Comparison of ENCODE assay signal across 24 cellular contexts in genomic region chr17:19269641-19270040, GRCh38. TPM values are rescaled to one million over a fixed set of nuclear protein-coding genes. Genes with fewer than 3 reads are reported as not detected.
DNase-seq lines count a peak whose midpoint lies in the region; ATAC-seq and TF ChIP-seq lines count a peak whose summit lies in the region.
"Had no signal": no experiment of that assay in that cellular context is flagged by ENCODE, and none has a peak within 500 bp of the region (broad histone marks: within the 10 kb centered on the region; RNA-seq: fewer than 3 reads in every experiment).

No MANE protein-coding gene starts in this region.

- H3K9me3 ChIP-seq in body of pancreas, result no peaks in the 10 kb centered on the region
- H3K9me3 ChIP-seq in right cardiac atrium (ENCODE audit: control insufficient read depth, low read length), result no peaks in the 10 kb centered on the region
- no peaks in the 10 kb centered on the region for H3K9me3 ChIP-seq in gastrocnemius medialis

- no peak overlapping the region for H3K4me3 ChIP-seq in body of pancreas
- no peak overlapping the region for H3K4me3 ChIP-seq in right cardiac atrium (ENCODE audit: low read length)
- H3K4me3 ChIP-seq in gastrocnemius medialis, result no peak overlapping the region

- ATAC-seq in body of pancreas, result no peak
- no peak for ATAC-seq in right cardiac atrium
- no peak for ATAC-seq in gastrocnemius medialis
- no peak for ATAC-seq in HG03175 (IDR thresholded peaks at IDR 0.05; ENCODE audit: unreplicated experiment)
- ATAC-seq in HG03039 (IDR thresholded peaks at IDR 0.05; ENCODE audit: unreplicated experiment), result no peak
- ATAC-seq: activated CD8-positive, alpha-beta memory T cell treated with anti-CD3 and anti-CD28 coated beads, Interleukin-2, amount 10 ng/mL, durations not matched to agents 7 days and 5 days; activated T-helper 17 cell treated with anti-CD3 and anti-CD28 coated beads, Interleukin-2, amount 50 U/mL, for 72 hours; natural killer cell treated with Interleukin-12 subunit alpha and Interleukin-12 subunit beta and Interleukin-15 and Interleukin-18, amount 100 ng/mL, for 72 hours; stimulated activated naive CD8-positive, alpha-beta T cell treated with anti-CD3 and anti-CD28 coated beads, Interleukin-15, amount 100 ng/mL, for 72 hours had no signal

- 55 to 64% methylated on average over 3 of the region's 3 CpGs for WGBS in body of pancreas, 2 donors
- WGBS in right cardiac atrium, result 57% methylated on average over 3 of the region's 3 CpGs

- no peak for DNase-seq in body of pancreas
- DNase-seq in right cardiac atrium, result no peak
- no peak for DNase-seq in gastrocnemius medialis
- DNase-seq in CD1c-positive myeloid dendritic cell (ENCODE audit: extremely low spot score), result no peak
- DNase-seq in NAMALWA (ENCODE audit: low spot score), result no peak
- DNase-seq: ACHN; activated CD4-positive, alpha-beta T cell treated with anti-CD3 and anti-CD28 coated beads for 48 hours; activated CD8-positive, alpha-beta memory T cell treated with anti-CD3 and anti-CD28 coated beads, Interleukin-2, amount 10 ng/mL, durations not matched to agents 7 days and 5 days; CD4-positive, CD25-positive, alpha-beta regulatory T cell; DMS 273 treated with DMSO at 0.1 percent for 48 hours; foreskin fibroblast; GDM1; HFFc6; NCI-H1694; NCI-H2171 treated with DMSO at 0.1 percent for 48 hours; NCI-H69; stimulated activated CD4-positive, alpha-beta T cell treated with anti-CD3 and anti-CD28 coated beads, Interleukin-4, amount 100 ng/mL, for 24 hours; stimulated activated naive CD8-positive, alpha-beta T cell treated with anti-CD3 and anti-CD28 coated beads, Interleukin-15, amount 100 ng/mL, for 72 hours; T-helper 1 cell had no signal

- no peak for TF ChIP-seq CTCF in 22Rv1 (IDR thresholded peaks at IDR 0.05)
- no peak for TF ChIP-seq CTCF in body of pancreas (IDR thresholded peaks at IDR 0.05)
- TF ChIP-seq CTCF in gastrocnemius medialis (IDR thresholded peaks at IDR 0.05 in 4 of 5, conservative IDR thresholded peaks at IDR 0.05 in 1 of 5), result no peak

- intact Hi-C loops in body of pancreas (cut with DNase I) (no loop called here), right cardiac atrium (cut with DNase I) (no loop called here), gastrocnemius medialis (cut with DNase I; ENCODE audit: low total_unique reads) (no loop called here)

- H3K4me1 ChIP-seq in body of pancreas, result peaks cover 44% of the 10 kb centered on the region
- H3K4me1 ChIP-seq in right cardiac atrium (ENCODE audit: control insufficient read depth, insufficient read depth, low read length), result peaks cover 37% of the 10 kb centered on the region
- H3K4me1 ChIP-seq in gastrocnemius medialis, result peaks cover 75 to 77% of the 10 kb centered on the region in 2 donors

- no peaks in the 10 kb centered on the region for H3K36me3 ChIP-seq in body of pancreas (replicated peaks in 1 of 2; ENCODE audit: insufficient read depth in 1 of 2, low read depth in 2 of 2)
- no peaks in the 10 kb centered on the region for H3K36me3 ChIP-seq in gastrocnemius medialis

- TF ChIP-seq POLR2A in body of pancreas (IDR thresholded peaks at IDR 0.05) (no peak), gastrocnemius medialis (IDR thresholded peaks at IDR 0.05) (no peak)

- no peaks in the 10 kb centered on the region for H3K27me3 ChIP-seq in body of pancreas
- H3K27me3 ChIP-seq in right cardiac atrium (ENCODE audit: control insufficient read depth, insufficient read depth), result no peaks in the 10 kb centered on the region
- no peaks in the 10 kb centered on the region for H3K27me3 ChIP-seq in gastrocnemius medialis

- H3K27ac ChIP-seq in 22Rv1 (peak overlapping the region; percentile 23; the same call in 1 of the 2 replicates), body of pancreas (peak overlapping the region; percentile 4 to 69 (median 54)), right cardiac atrium (ENCODE audit: low read length) (peak overlapping the region; percentile 66), gastrocnemius medialis (peak overlapping the region; percentile 13 to 50 (median 37))

- in situ Hi-C loops in gastrocnemius medialis (cut with MboI; ENCODE audit: low sequenced_read_pairs in 4 of 4), result no loop called here

RNA-seq across cellular contexts. Expression of gene EPN2, which starts 32.5 kb away (rescaled TPM):
- 10 to 100 TPM; 32.7 to 46.5 TPM for total RNA-seq in body of pancreas
- total RNA-seq in right cardiac atrium, result 100 to 1,000 TPM in 3 of 4 donors, 10 to 100 TPM in 1; 83.3 to 138 (median 121) TPM
- 50.2 TPM for polyA plus RNA-seq in right cardiac atrium
- total RNA-seq in gastrocnemius medialis, result 10 to 100 TPM; 18.9 to 31.8 (median 26.2) TPM
